ENCODE assay signal across 17 cellular contexts in genomic region chr14:22699801-22700564, GRCh38. TPM values are rescaled to one million over a fixed set of nuclear protein-coding genes. Genes with fewer than 3 reads are reported as not detected.
DNase-seq lines count a peak whose midpoint lies in the region; ATAC-seq and TF ChIP-seq lines count a peak whose summit lies in the region.
"Had no signal": no experiment of that assay in that cellular context is flagged by ENCODE, and none has a peak within 500 bp of the region (broad histone marks: within the 10 kb centered on the region; RNA-seq: fewer than 3 reads in every experiment).

No MANE protein-coding gene starts in this region.

- WGBS in liver = 63% methylated on average over 8 of the region's 8 CpGs

- TF ChIP-seq CTCF in brain microvascular endothelial cell (IDR thresholded peaks at IDR 0.05; ENCODE audit: low read depth, low read length, missing control alignments) (no peak), liver (IDR thresholded peaks at IDR 0.05; ENCODE audit: low read depth, low read length, missing input control) (no peak)

- H3K36me3 ChIP-seq in brain microvascular endothelial cell (replicated peaks) = no peaks in the 10 kb centered on the region
- no peaks in the 10 kb centered on the region for H3K36me3 ChIP-seq in liver (ENCODE audit: control insufficient read depth in 4 of 4, insufficient read depth in 3 of 4, low read depth in 1 of 4, low read length in 3 of 4)
- H3K36me3 ChIP-seq: ovary, suprapubic skin had no signal

- no peak overlapping the region for H3K4me3 Mint-ChIP-seq in stimulated activated effector memory CD8-positive, alpha-beta T cell treated with anti-CD3 and anti-CD28 coated beads, Interleukin-12 subunit alpha, Interleukin-12 subunit beta, amount 100 ng/mL, for 72 hours
- H3K4me3 Mint-ChIP-seq: activated CD4-positive, alpha-beta memory T cell treated with anti-CD3 and anti-CD28 coated beads, Interleukin-2, amount 10 ng/mL, durations not matched to agents 7 days and 5 days had no signal

- H3K27ac Mint-ChIP-seq in stimulated activated effector memory CD8-positive, alpha-beta T cell treated with anti-CD3 and anti-CD28 coated beads, Interleukin-12 subunit alpha, Interleukin-12 subunit beta, amount 100 ng/mL, for 72 hours = no peak overlapping the region
- H3K27ac Mint-ChIP-seq: activated CD4-positive, alpha-beta memory T cell treated with anti-CD3 and anti-CD28 coated beads, Interleukin-2, amount 10 ng/mL, durations not matched to agents 7 days and 5 days had no signal

- no peaks in the 10 kb centered on the region for H3K36me3 Mint-ChIP-seq in stimulated activated effector memory CD8-positive, alpha-beta T cell treated with anti-CD3 and anti-CD28 coated beads, Interleukin-12 subunit alpha, Interleukin-12 subunit beta, amount 100 ng/mL, for 72 hours

- H3K27me3 ChIP-seq in brain microvascular endothelial cell (replicated peaks) (no peaks in the 10 kb centered on the region), liver (ENCODE audit: control insufficient read depth in 4 of 4, insufficient read depth in 4 of 4, low read length in 3 of 4) (no peaks in the 10 kb centered on the region)
- H3K27me3 ChIP-seq: ovary had no signal

- no peak for ATAC-seq in stimulated activated effector memory CD8-positive, alpha-beta T cell treated with anti-CD3 and anti-CD28 coated beads, Interleukin-12 subunit alpha, Interleukin-12 subunit beta, amount 100 ng/mL, for 72 hours
- ATAC-seq: GM12878 had no signal

- no peaks in the 10 kb centered on the region for H3K4me1 Mint-ChIP-seq in stimulated activated effector memory CD8-positive, alpha-beta T cell treated with anti-CD3 and anti-CD28 coated beads, Interleukin-12 subunit alpha, Interleukin-12 subunit beta, amount 100 ng/mL, for 72 hours
- H3K4me1 Mint-ChIP-seq: activated CD4-positive, alpha-beta memory T cell treated with anti-CD3 and anti-CD28 coated beads, Interleukin-2, amount 10 ng/mL, durations not matched to agents 7 days and 5 days had no signal

- H3K9ac ChIP-seq in liver (ENCODE audit: low read depth in 1 of 2, low read length in 2 of 2) = no peak overlapping the region

- H3K4me1 ChIP-seq in liver (ENCODE audit: control insufficient read depth in 4 of 4, insufficient read depth in 4 of 4, low read length in 3 of 4) = no peaks in the 10 kb centered on the region
- H3K4me1 ChIP-seq: suprapubic skin had no signal

- in situ Hi-C loops in brain microvascular endothelial cell (cut with HindIII; ENCODE audit: low pct_ligation_motif_present, low sequenced_read_pairs) = no loop called here

- no peak overlapping the region for H3K27ac ChIP-seq in brain microvascular endothelial cell
- no peak overlapping the region for H3K27ac ChIP-seq in liver (ENCODE audit: low read depth in 1 of 2, low read length in 2 of 2)
- H3K27ac ChIP-seq: ovary, suprapubic skin had no signal

- H3K4me3 ChIP-seq in brain microvascular endothelial cell (ENCODE audit: low read depth, low read length) (no peak overlapping the region), liver (ENCODE audit: low read depth in 1 of 3, low read length in 3 of 3) (no peak overlapping the region)
- H3K4me3 ChIP-seq: GM12878, ovary, suprapubic skin had no signal

- H3K9me3 Mint-ChIP-seq in stimulated activated effector memory CD8-positive, alpha-beta T cell treated with anti-CD3 and anti-CD28 coated beads, Interleukin-12 subunit alpha, Interleukin-12 subunit beta, amount 100 ng/mL, for 72 hours = no peaks in the 10 kb centered on the region
- H3K9me3 Mint-ChIP-seq: activated CD4-positive, alpha-beta memory T cell treated with anti-CD3 and anti-CD28 coated beads, Interleukin-2, amount 10 ng/mL, durations not matched to agents 7 days and 5 days had no signal

- DNase-seq in CMK (ENCODE audit: low read depth) = peak; percentile 37
- peak in 41 of 76 experiments; percentile 1 to 68 (median 30) for DNase-seq in HUDEP-2 (lab: John Stamatoyannopoulos, UW; ENCODE audit: unreplicated experiment in 76 of 76)
- DNase-seq in brain microvascular endothelial cell = peak; percentile 14
- no peak for DNase-seq in OCI-M2 (lab: John Stamatoyannopoulos, UW; ENCODE audit: unreplicated experiment)
- no peak for DNase-seq in DMS53 treated with DMSO at 0.1 percent for 48 hours (lab: John Stamatoyannopoulos, UW; ENCODE audit: unreplicated experiment)
- DNase-seq in stimulated activated effector memory CD8-positive, alpha-beta T cell treated with anti-CD3 and anti-CD28 coated beads, Interleukin-12 subunit alpha, Interleukin-12 subunit beta, amount 100 ng/mL, for 72 hours (ENCODE audit: low spot score in 2 of 2) = no peak
- DNase-seq in activated effector memory CD4-positive, alpha-beta T cell treated with anti-CD3 and anti-CD28 coated beads, Interleukin-2, amount 50 U/mL, for 16 hours = no peak
- DNase-seq: activated CD4-positive, alpha-beta memory T cell treated with anti-CD3 and anti-CD28 coated beads, Interleukin-2, amount 10 ng/mL, durations not matched to agents 7 days and 5 days; cortex of kidney; IMR-90; NCI-H510A; ovary; RPMI8226; stimulated activated CD4-positive, alpha-beta T cell treated with anti-CD3 and anti-CD28 coated beads, Interleukin-12 subunit alpha, Interleukin-12 subunit beta, amount 100 ng/mL, for 4 hours had no signal

- no peak for TF ChIP-seq RAD21 in liver (IDR thresholded peaks at IDR 0.05)

- no peaks in the 10 kb centered on the region for H3K9me3 ChIP-seq in liver (ENCODE audit: control insufficient read depth in 4 of 4, low read length in 3 of 4)
- H3K9me3 ChIP-seq: ovary, suprapubic skin had no signal

TF ChIP-seq in liver, 16 proteins besides CTCF, POLR2A, EP300 and RAD21:
- TF ChIP-seq HNF4A (conservative IDR thresholded peaks at IDR 0.05) (no peak), NR2F2 (IDR thresholded peaks at IDR 0.05) (peak; percentile 52), TAF1 (conservative IDR thresholded peaks at IDR 0.05) (no peak), JUND (IDR thresholded peaks at IDR 0.05) (no peak), EGR1 (IDR thresholded peaks at IDR 0.05; ENCODE audit: low read depth in 2 of 2) (no peak), FOXA1 (IDR thresholded peaks at IDR 0.05) (no peak), YY1 (IDR thresholded peaks at IDR 0.05) (no peak)
- TF ChIP-seq, protein P1, sequence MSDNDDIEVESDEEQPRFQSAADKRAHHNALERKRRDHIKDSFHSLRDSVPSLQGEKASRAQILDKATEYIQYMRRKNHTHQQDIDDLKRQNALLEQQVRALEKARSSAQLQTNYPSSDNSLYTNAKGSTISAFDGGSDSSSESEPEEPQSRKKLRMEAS (IDR thresholded peaks at IDR 0.05) = no peak
TF ChIP-seq in liver: peak in this region for 1.

RNA-seq across cellular contexts. Expression of gene OR6J1, which starts 55.8 kb away (rescaled TPM):
- not detected for total RNA-seq in liver
- polyA plus RNA-seq in liver = not detected
- total RNA-seq: activated CD4-positive, alpha-beta memory T cell treated with anti-CD3 and anti-CD28 coated beads, Interleukin-2, amount 10 ng/mL, durations not matched to agents 7 days and 5 days; GM12878; IMR-90; suprapubic skin had no signal
- polyA plus RNA-seq: GM12878, IMR-90, ovary had no signal

Comparison
In these comparisons a context has a peak if more than half of its experiments do, and no peak if none do; other contexts are left out.
1. DNase-seq: peak in CMK (single experiment), HUDEP-2 (41 of 76) and brain microvascular endothelial cell (single experiment); none in OCI-M2 (single experiment), DMS53 treated with DMSO at 0.1 percent for 48 hours (single experiment), stimulated activated effector memory CD8-positive, alpha-beta T cell treated with anti-CD3 and anti-CD28 coated beads, Interleukin-12 subunit alpha, Interleukin-12 subunit beta, amount 100 ng/mL, for 72 hours (0 of 2) and activated effector memory CD4-positive, alpha-beta T cell treated with anti-CD3 and anti-CD28 coated beads, Interleukin-2, amount 50 U/mL, for 16 hours (single experiment).